ENCODE assay signal across 26 cellular contexts in genomic region chr1:228292609-228292911, GRCh38.
"Had no signal": no experiment of that assay in that cellular context is flagged by ENCODE, and none has a peak within 500 bp of the region (broad histone marks: within the 10 kb centered on the region; RNA-seq: fewer than 3 reads in every experiment).

No MANE protein-coding gene starts in this region.

- DNase-seq: activated CD4-positive, alpha-beta memory T cell treated with anti-CD3 and anti-CD28 coated beads for 36 hours; activated CD4-positive, alpha-beta T cell treated with anti-CD3 and anti-CD28 coated beads, Interleukin-2, amount 10 ng/mL, durations not matched to agents 24 days and 14 days; activated CD8-positive, alpha-beta memory T cell treated with anti-CD3 and anti-CD28 coated beads, Interleukin-2, amount 50 U/mL, for 48 hours; activated naive CD4-positive, alpha-beta T cell; activated naive CD8-positive, alpha-beta T cell treated with anti-CD3 and anti-CD28 coated beads for 36 hours; activated T-cell treated with anti-CD3 and anti-CD28 coated beads, Interleukin-2, amount 50 U/mL, for 24 hours; adrenal gland; cortex of kidney; foreskin keratinocyte; kidney glomerular epithelial cell; mammary epithelial cell; stimulated activated CD4-positive, alpha-beta T cell treated with anti-CD3 and anti-CD28 coated beads, Interleukin-12 subunit alpha, Interleukin-12 subunit beta, amount 100 ng/mL, for 4 hours; stimulated activated CD4-positive, alpha-beta T cell treated with anti-CD3 and anti-CD28 coated beads, Interleukin-4, amount 100 ng/mL, for 1 hour; T-helper 9 cell; trophoblast cell; uterus; WERI-Rb-1 had no signal

- H3K27me3 ChIP-seq: adrenal gland, ascending aorta, cardiac muscle cell, foreskin keratinocyte, left lung, right lobe of liver, uterus had no signal

- H3K27ac ChIP-seq: adrenal gland, ascending aorta, cardiac muscle cell, foreskin keratinocyte, left lung, right lobe of liver, thoracic aorta, uterus, WERI-Rb-1 had no signal

- ATAC-seq: activated CD4-positive, CD25-positive, alpha-beta regulatory T cell treated with anti-CD3 and anti-CD28 coated beads, Interleukin-2, amount 50 U/mL, for 24 hours; esophagus mucosa; foreskin keratinocyte; left lung; right lobe of liver had no signal

- H3K36me3 ChIP-seq: adrenal gland, right lobe of liver, thoracic aorta, uterus, WERI-Rb-1 had no signal

- H3K4me1 ChIP-seq: adrenal gland, ascending aorta, foreskin keratinocyte, left lung, right lobe of liver, uterus had no signal

- H3K4me1 Mint-ChIP-seq: brain had no signal

- H3K9me3 ChIP-seq: adrenal gland, ascending aorta, right lobe of liver, thoracic aorta, uterus had no signal

- H3K4me3 ChIP-seq: adrenal gland, ascending aorta, cardiac muscle cell, left lung, right lobe of liver, thoracic aorta, uterus had no signal

- H3K27me3 Mint-ChIP-seq: activated CD4-positive, alpha-beta memory T cell treated with anti-CD3 and anti-CD28 coated beads for 36 hours; activated CD4-positive, alpha-beta T cell treated with anti-CD3 and anti-CD28 coated beads, Interleukin-2, amount 10 ng/mL, durations not matched to agents 24 days and 14 days; activated naive CD8-positive, alpha-beta T cell treated with anti-CD3 and anti-CD28 coated beads for 36 hours; activated T-cell treated with anti-CD3 and anti-CD28 coated beads, Interleukin-2, amount 50 U/mL, for 24 hours; brain; stimulated activated naive CD8-positive, alpha-beta T cell treated with anti-CD3 and anti-CD28 coated beads, Interleukin-15, Interleukin-2, amounts not matched to agents 100 ng/mL and 50 ng/mL, for 24 hours had no signal

- H3K4me3 Mint-ChIP-seq: activated CD4-positive, alpha-beta memory T cell treated with anti-CD3 and anti-CD28 coated beads for 36 hours; activated CD4-positive, alpha-beta T cell treated with anti-CD3 and anti-CD28 coated beads, Interleukin-2, amount 10 ng/mL, durations not matched to agents 24 days and 14 days; activated naive CD8-positive, alpha-beta T cell treated with anti-CD3 and anti-CD28 coated beads for 36 hours; activated T-cell treated with anti-CD3 and anti-CD28 coated beads, Interleukin-2, amount 50 U/mL, for 24 hours; brain; stimulated activated naive CD8-positive, alpha-beta T cell treated with anti-CD3 and anti-CD28 coated beads, Interleukin-15, Interleukin-2, amounts not matched to agents 100 ng/mL and 50 ng/mL, for 24 hours had no signal

- H3K27ac Mint-ChIP-seq: activated CD4-positive, alpha-beta memory T cell treated with anti-CD3 and anti-CD28 coated beads for 36 hours; activated CD4-positive, alpha-beta T cell treated with anti-CD3 and anti-CD28 coated beads, Interleukin-2, amount 10 ng/mL, durations not matched to agents 24 days and 14 days; activated naive CD8-positive, alpha-beta T cell treated with anti-CD3 and anti-CD28 coated beads for 36 hours; activated T-cell treated with anti-CD3 and anti-CD28 coated beads, Interleukin-2, amount 50 U/mL, for 24 hours; brain; stimulated activated naive CD8-positive, alpha-beta T cell treated with anti-CD3 and anti-CD28 coated beads, Interleukin-15, Interleukin-2, amounts not matched to agents 100 ng/mL and 50 ng/mL, for 24 hours had no signal
